ENCODE assay signal across 35 cellular contexts in the genomic region with DNA sequence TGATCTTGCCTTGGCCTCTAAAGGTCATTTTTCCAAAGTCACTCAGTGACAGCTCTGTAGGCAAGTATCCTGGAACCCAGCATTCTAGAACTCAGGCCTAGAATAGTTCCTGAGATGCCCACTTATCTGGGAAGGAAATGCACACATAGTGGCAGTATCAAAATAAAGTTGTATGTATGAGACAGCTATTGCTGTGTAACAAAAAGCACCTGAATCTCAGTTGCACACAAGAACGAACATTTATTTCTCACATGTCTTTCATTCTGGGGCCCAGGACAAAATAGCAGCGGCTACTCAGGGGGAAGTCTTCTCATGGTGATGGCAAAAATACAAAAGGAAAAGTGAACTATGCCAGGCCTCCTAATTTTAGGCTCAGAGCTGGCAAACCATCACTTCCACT.
DNase-seq lines count a peak whose midpoint lies in the region; ATAC-seq, FAIRE-seq and TF ChIP-seq lines count a peak whose summit lies in the region.
"Had no signal": no experiment of that assay in that cellular context is flagged by ENCODE, and none has a peak within 500 bp of the region (broad histone marks: within the 10 kb centered on the region; RNA-seq: fewer than 3 reads in every experiment).

No MANE protein-coding gene starts in this region.

- H3K9ac ChIP-seq in HepG2 (ENCODE audit: insufficient read depth, low read depth, low read length): no peak overlapping the region
- H3K9ac ChIP-seq in endodermal cell (ENCODE audit: extremely low read depth, low read length, poor library complexity, severe bottlenecking): no peak overlapping the region
- H3K9ac ChIP-seq: BLaER1; BLaER1 treated with 17β-estradiol and CSF1 and Interleukin-3, amounts not matched to agents 10 nM and 100 nM had no signal

- H3K4me1 Mint-ChIP-seq in endodermal cell: peaks cover 38% of the 10 kb centered on the region
- H3K4me1 Mint-ChIP-seq: B cell; CD4-positive, alpha-beta memory T cell; CD4-positive, CD25-positive, alpha-beta regulatory T cell; CD8-positive, alpha-beta memory T cell had no signal

- ATAC-seq in HepG2 (no peak), right lobe of liver (no peak)
- ATAC-seq: A549; CD8-positive, alpha-beta T cell had no signal

- in situ Hi-C loops in HepG2 (cut with HindIII; ENCODE audit: extremely low pct_ligation_motif_present, low pct_unique_long_range_greater_than_20kb): no loop called here

- no peaks in the 10 kb centered on the region for H4K20me1 ChIP-seq in HepG2 (ENCODE audit: insufficient read depth, low read length)
- H4K20me1 ChIP-seq: BLaER1; BLaER1 treated with 17β-estradiol and CSF1 and Interleukin-3, amounts not matched to agents 10 nM and 100 nM had no signal

- TF ChIP-seq CTCF in HepG2 (CRISPR knock-in tag; IDR thresholded peaks at IDR 0.05) (no peak), right lobe of liver (IDR thresholded peaks at IDR 0.05) (no peak), endodermal cell (conservative IDR thresholded peaks at IDR 0.05) (no peak)

- no peaks in the 10 kb centered on the region for H3K79me2 ChIP-seq in HepG2 (ENCODE audit: insufficient read depth, low read length)

- H3K36me3 Mint-ChIP-seq in endodermal cell (ENCODE audit: low read depth): peaks cover 5% of the 10 kb centered on the region
- H3K36me3 Mint-ChIP-seq: CD14-positive monocyte; CD4-positive, alpha-beta memory T cell; CD4-positive, CD25-positive, alpha-beta regulatory T cell; CD8-positive, alpha-beta memory T cell; CD8-positive, alpha-beta T cell had no signal

- peaks cover 12% of the 10 kb centered on the region for H3K9me3 ChIP-seq in HepG2 (ENCODE audit: low read length)
- no peaks in the 10 kb centered on the region for H3K9me3 ChIP-seq in right lobe of liver
- peaks cover 15% of the 10 kb centered on the region for H3K9me3 ChIP-seq in SJCRH30 (replicated peaks)
- H3K9me3 ChIP-seq in endodermal cell (ENCODE audit: control insufficient read depth, low read length): peaks cover 21% of the 10 kb centered on the region
- H3K9me3 ChIP-seq: A549, BE2C, Caco-2 had no signal

- TF ChIP-seq EP300 in HepG2 (IDR thresholded peaks at IDR 0.05; ENCODE audit: low read depth in 2 of 2, low read length in 2 of 2) (no peak), HepG2 (CRISPR knock-in tag; IDR thresholded peaks at IDR 0.05; ENCODE audit: borderline replicate concordance) (no peak)

- H3K4me2 ChIP-seq in HepG2 (ENCODE audit: low read depth, low read length): no peak overlapping the region
- H3K4me2 ChIP-seq: A549; BLaER1; BLaER1 treated with 17β-estradiol and CSF1 and Interleukin-3, amounts not matched to agents 10 nM and 100 nM had no signal

- no peak overlapping the region for H3K27ac Mint-ChIP-seq in endodermal cell
- H3K27ac Mint-ChIP-seq: B cell; CD14-positive monocyte; CD4-positive, alpha-beta memory T cell; CD4-positive, alpha-beta T cell; CD4-positive, CD25-positive, alpha-beta regulatory T cell; CD8-positive, alpha-beta memory T cell; CD8-positive, alpha-beta T cell had no signal

- no peak for TF ChIP-seq RAD21 in HepG2 (CRISPR knock-in tag; IDR thresholded peaks at IDR 0.05)

- H3K4me3 Mint-ChIP-seq in endodermal cell: no peak overlapping the region
- H3K4me3 Mint-ChIP-seq: B cell; CD14-positive monocyte; CD4-positive, alpha-beta memory T cell; CD4-positive, alpha-beta T cell; CD4-positive, CD25-positive, alpha-beta regulatory T cell; CD8-positive, alpha-beta memory T cell; CD8-positive, alpha-beta T cell had no signal

- H3K4me3 ChIP-seq in HepG2 (replicated peaks in 1 of 3; ENCODE audit: insufficient read depth in 1 of 3, low read depth in 2 of 3, low read length in 3 of 3) (no peak overlapping the region), right lobe of liver (no peak overlapping the region), SJCRH30 (no peak overlapping the region), endodermal cell (ENCODE audit: low read length) (peak overlapping the region; percentile 67)
- H3K4me3 ChIP-seq: A549; BLaER1; BLaER1 treated with 17β-estradiol and CSF1 and Interleukin-3, amounts not matched to agents 10 nM and 100 nM had no signal

- intact Hi-C loops in HepG2 (cut with micrococcal nuclease; ENCODE audit: unreplicated experiment) (no loop called here), right lobe of liver (cut with DNase I) (no loop called here)

- DNase-seq in HepG2 (ENCODE audit: low spot score) (no peak), right lobe of liver (no peak), SJCRH30 (no peak), endodermal cell (no peak), nucleus accumbens (lab: John Stamatoyannopoulos, UW) (no peak)
- DNase-seq in activated CD8-positive, alpha-beta memory T cell treated with anti-CD3 and anti-CD28 coated beads for 24 hours: no peak
- DNase-seq: 8988T; ACHN; AML-193; BE2C; C1 segment of cervical spinal cord; Caco-2; Calu3; CD4-positive, alpha-beta memory T cell; CD4-positive, alpha-beta T cell; CD4-positive, CD25-positive, alpha-beta regulatory T cell; CD8-positive, alpha-beta memory T cell; CD8-positive, alpha-beta T cell; COR-L47; DMS 273 treated with DMSO at 0.1 percent for 48 hours; DMS153; DMS53; DMS79; DMS79 treated with DMSO at 0.1 percent for 48 hours; DND-41; EL had no signal

- CTCF ChIA-PET in HepG2 (lab: Yijun Ruan, JAX; ENCODE audit: low intra/inter-chr PET ratio, low total read pairs): no interaction called here

- H3K27me3 Mint-ChIP-seq in endodermal cell (ENCODE audit: insufficient read depth): no peaks in the 10 kb centered on the region
- H3K27me3 Mint-ChIP-seq: CD4-positive, alpha-beta T cell had no signal

- H3K27me3 ChIP-seq in HepG2 (ENCODE audit: control insufficient read depth in 1 of 2, insufficient read depth in 2 of 2, low read length in 2 of 2): no peaks in the 10 kb centered on the region; a peak in 1 of 5 replicates
- no peaks in the 10 kb centered on the region for H3K27me3 ChIP-seq in right lobe of liver
- H3K27me3 ChIP-seq in SJCRH30: no peaks in the 10 kb centered on the region
- H3K27me3 ChIP-seq in endodermal cell (ENCODE audit: control insufficient read depth, insufficient read depth, low read length, poor library complexity, severe bottlenecking): no peaks in the 10 kb centered on the region
- H3K27me3 ChIP-seq: BE2C; BLaER1; BLaER1 treated with 17β-estradiol and CSF1 and Interleukin-3, amounts not matched to agents 10 nM and 100 nM had no signal

- POLR2A ChIA-PET in HepG2 (lab: Yijun Ruan, JAX): no interaction called here

- H3K27ac ChIP-seq in HepG2 (ENCODE audit: extremely low read length, insufficient read depth, low read length): no peak overlapping the region
- H3K27ac ChIP-seq in right lobe of liver: no peak overlapping the region
- peak overlapping the region; percentile 89 for H3K27ac ChIP-seq in SJCRH30
- H3K27ac ChIP-seq in endodermal cell (ENCODE audit: low read depth, low read length): no peak overlapping the region
- H3K27ac ChIP-seq: 22Rv1; A549; BLaER1; BLaER1 treated with 17β-estradiol and CSF1 and Interleukin-3, amounts not matched to agents 10 nM and 100 nM; C4-2B had no signal

- no peak overlapping the region for H2AFZ ChIP-seq in HepG2 (ENCODE audit: low read length)

- H3K36me3 ChIP-seq in HepG2 (replicated peaks in 1 of 2; ENCODE audit: control insufficient read depth in 1 of 2, insufficient read depth in 2 of 2, low read length in 2 of 2): no peaks in the 10 kb centered on the region
- H3K36me3 ChIP-seq in right lobe of liver: no peaks in the 10 kb centered on the region
- H3K36me3 ChIP-seq in SJCRH30: no peaks in the 10 kb centered on the region
- H3K36me3 ChIP-seq in endodermal cell (ENCODE audit: control insufficient read depth, insufficient read depth, low read length): peaks cover 9% of the 10 kb centered on the region
- H3K36me3 ChIP-seq: BE2C; BLaER1; BLaER1 treated with 17β-estradiol and CSF1 and Interleukin-3, amounts not matched to agents 10 nM and 100 nM had no signal

- H3K9me3 Mint-ChIP-seq in endodermal cell: peaks cover 18% of the 10 kb centered on the region
- H3K9me3 Mint-ChIP-seq: CD8-positive, alpha-beta T cell had no signal

- H3K4me1 ChIP-seq in HepG2 (ENCODE audit: insufficient read depth, low read length) (peaks cover 37% of the 10 kb centered on the region), right lobe of liver (no peaks in the 10 kb centered on the region), SJCRH30 (peaks cover 56% of the 10 kb centered on the region), endodermal cell (ENCODE audit: control insufficient read depth, insufficient read depth, low read length) (peaks cover 18% of the 10 kb centered on the region)
- H3K4me1 ChIP-seq: A549, BE2C had no signal

- FAIRE-seq in HepG2 (lab: Jason Lieb, UNC): no peak
- FAIRE-seq: A204.1, A549, D721Med had no signal

- TF ChIP-seq POLR2A in HepG2 (IDR thresholded peaks at IDR 0.05; ENCODE audit: insufficient read depth in 1 of 2, low read depth in 2 of 2, low read length in 2 of 2) (no peak), right lobe of liver (IDR thresholded peaks at IDR 0.05) (no peak)

- BruUV-seq in HepG2 (replicated peaks; lab: Mats Ljungman, UMichigan): no TSS peak

- 0% methylated on average over 2 of the region's 2 CpGs for WGBS in HepG2 (ENCODE audit: low lambda C conversion rate)
- WGBS in right lobe of liver (ENCODE audit: insufficient coverage, low coverage, low lambda C conversion rate, missing lambda C conversion rate): 74% methylated on average over 2 of the region's 2 CpGs
- WGBS in endodermal cell (ENCODE audit: insufficient coverage in 1 of 2, insufficient read length in 1 of 2), 2 experiments: 83 to 100% methylated on average over 1 to 2 of the region's 2 CpGs

TF ChIP-seq in HepG2, 621 proteins besides CTCF, POLR2A, EP300 and RAD21:
- TF ChIP-seq ZNF317 (CRISPR knock-in tag; IDR thresholded peaks at IDR 0.05) (no peak), RBAK (CRISPR knock-in tag; IDR thresholded peaks at IDR 0.05) (peak; percentile 66), ZNF12 (CRISPR knock-in tag; IDR thresholded peaks at IDR 0.05) (peak; percentile 84; the same call in 1 of the 2 replicates)
TF ChIP-seq in HepG2: peak in this region for 2.
